29 cellular contexts compared by ENCODE assay signal in the genomic region with DNA sequence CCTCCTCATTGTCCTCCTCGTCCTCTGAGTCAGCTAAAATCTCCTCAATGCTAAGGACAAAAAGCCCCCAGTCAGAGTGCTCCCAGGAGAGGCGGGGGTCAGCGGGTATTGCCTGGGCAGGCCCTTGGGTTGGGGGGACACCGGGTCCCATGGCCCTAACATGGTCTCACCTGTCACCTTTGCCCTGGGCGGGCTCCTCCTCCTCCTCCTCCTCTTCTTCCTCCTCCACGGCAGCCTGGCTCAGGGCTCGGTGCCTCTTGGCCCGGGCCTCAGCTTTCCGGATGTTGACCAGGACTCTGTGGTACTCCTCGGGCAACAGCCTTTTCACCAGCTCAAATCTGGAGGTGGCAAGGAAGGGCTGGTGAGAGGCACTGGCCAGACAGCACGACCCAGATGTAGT. TPM values are rescaled to one million over a fixed set of nuclear protein-coding genes. Genes with fewer than 3 reads are reported as not detected.
DNase-seq lines count a peak whose midpoint lies in the region; ATAC-seq and TF ChIP-seq lines count a peak whose summit lies in the region.
"Had no signal": no experiment of that assay in that cellular context is flagged by ENCODE, and none has a peak within 500 bp of the region (broad histone marks: within the 10 kb centered on the region; RNA-seq: fewer than 3 reads in every experiment).

No MANE protein-coding gene starts in this region.

- ATAC-seq in T-helper 17 cell (no peak), right lobe of liver (no peak)
- ATAC-seq in activated T-cell treated with anti-CD3 and anti-CD28 coated beads, Interleukin-2, amount 50 U/mL, for 4 hours: no peak
- no peak for ATAC-seq in activated CD8-positive, alpha-beta T cell treated with anti-CD3 and anti-CD28 coated beads, Interleukin-2, amount 10 ng/mL, durations not matched to agents 7 days and 5 days

- peaks cover 54 to 100% (median 98%) of the 10 kb centered on the region in 10 experiments for H3K4me1 ChIP-seq in BLaER1 treated with 17β-estradiol and CSF1 and Interleukin-3, amounts not matched to agents 10 nM and 100 nM
- H3K4me1 ChIP-seq in right lobe of liver: peaks cover 0 to 3% (median 0%) of the 10 kb centered on the region in 4 donors
- peaks cover 3 to 75% (median 24%) of the 10 kb centered on the region in 6 donors for H3K4me1 ChIP-seq in spleen
- H3K4me1 ChIP-seq: suprapubic skin, vagina had no signal

- H3K4me3 Mint-ChIP-seq in T-helper 17 cell: peak overlapping the region; percentile 36
- no peak overlapping the region for H3K4me3 Mint-ChIP-seq in activated T-cell treated with anti-CD3 and anti-CD28 coated beads, Interleukin-2, amount 50 U/mL, for 4 hours
- H3K4me3 Mint-ChIP-seq in activated CD8-positive, alpha-beta T cell treated with anti-CD3 and anti-CD28 coated beads, Interleukin-2, amount 10 ng/mL, durations not matched to agents 7 days and 5 days: no peak overlapping the region
- H3K4me3 Mint-ChIP-seq: activated CD4-positive, alpha-beta memory T cell treated with anti-CD3 and anti-CD28 coated beads, Interleukin-2, amount 10 ng/mL, durations not matched to agents 7 days and 5 days; naive thymus-derived CD4-positive, alpha-beta T cell had no signal

- peak overlapping the region; percentile 82 for H3K27ac Mint-ChIP-seq in T-helper 17 cell
- no peak overlapping the region for H3K27ac Mint-ChIP-seq in activated CD8-positive, alpha-beta T cell treated with anti-CD3 and anti-CD28 coated beads, Interleukin-2, amount 10 ng/mL, durations not matched to agents 7 days and 5 days
- H3K27ac Mint-ChIP-seq: activated CD4-positive, alpha-beta memory T cell treated with anti-CD3 and anti-CD28 coated beads, Interleukin-2, amount 10 ng/mL, durations not matched to agents 7 days and 5 days had no signal

- peak overlapping the region; percentile 66 to 92 (median 84) for H3K4me2 ChIP-seq in BLaER1 treated with 17β-estradiol and CSF1 and Interleukin-3, amounts not matched to agents 10 nM and 100 nM
- H3K4me2 ChIP-seq: KMS-11, PC-9 had no signal

- CTCF ChIA-PET in activated CD8-positive, alpha-beta T cell treated with anti-CD3 and anti-CD28 coated beads, Interleukin-2, amount 10 ng/mL, durations not matched to agents 7 days and 5 days (lab: Charles Lee): interaction anchor here (1.2 kb wide), 1 partner anchor 88 kb away, joined by 3 read pairs; no protein-coding TSS in a partner anchor

- no peak for TF ChIP-seq POLR2A in right lobe of liver (IDR thresholded peaks at IDR 0.05)
- TF ChIP-seq POLR2A in spleen (IDR thresholded peaks at IDR 0.05): no peak

- peak overlapping the region; percentile 96 to 100 (median 99) for H3K27ac ChIP-seq in BLaER1 treated with 17β-estradiol and CSF1 and Interleukin-3, amounts not matched to agents 10 nM and 100 nM
- H3K27ac ChIP-seq in right lobe of liver (peak overlapping the region in 2 of 3 donors; percentile 57 to 63), spleen (peak overlapping the region; percentile 57 to 97 (median 94))
- H3K27ac ChIP-seq: C4-2B, KMS-11, PC-9, suprapubic skin, vagina had no signal

- no peaks in the 10 kb centered on the region for H4K20me1 ChIP-seq in BLaER1 treated with 17β-estradiol and CSF1 and Interleukin-3, amounts not matched to agents 10 nM and 100 nM

- no peaks in the 10 kb centered on the region for H3K27me3 Mint-ChIP-seq in T-helper 17 cell
- no peaks in the 10 kb centered on the region for H3K27me3 Mint-ChIP-seq in activated T-cell treated with anti-CD3 and anti-CD28 coated beads, Interleukin-2, amount 50 U/mL, for 4 hours (ENCODE audit: low read depth)
- no peaks in the 10 kb centered on the region for H3K27me3 Mint-ChIP-seq in activated CD8-positive, alpha-beta T cell treated with anti-CD3 and anti-CD28 coated beads, Interleukin-2, amount 10 ng/mL, durations not matched to agents 7 days and 5 days (ENCODE audit: low read depth)
- H3K27me3 Mint-ChIP-seq: activated CD4-positive, alpha-beta memory T cell treated with anti-CD3 and anti-CD28 coated beads, Interleukin-2, amount 10 ng/mL, durations not matched to agents 7 days and 5 days; naive thymus-derived CD4-positive, alpha-beta T cell had no signal

- H3K9me3 ChIP-seq in BLaER1 treated with 17β-estradiol and CSF1 and Interleukin-3, amounts not matched to agents 10 nM and 100 nM (replicated peaks in 1 of 11): peaks cover 0 to 6% (median 0%) of the 10 kb centered on the region in 11 experiments; a peak in 1 of 22 replicates
- H3K9me3 ChIP-seq in T-helper 17 cell (ENCODE audit: control insufficient read depth, low read length, poor library complexity, severe bottlenecking) (no peaks in the 10 kb centered on the region), right lobe of liver (no peaks in the 10 kb centered on the region), spleen (no peaks in the 10 kb centered on the region)
- H3K9me3 ChIP-seq: suprapubic skin, vagina had no signal

- H3K27me3 ChIP-seq in BLaER1 treated with 17β-estradiol and CSF1 and Interleukin-3, amounts not matched to agents 10 nM and 100 nM: no peaks in the 10 kb centered on the region
- H3K27me3 ChIP-seq in right lobe of liver (no peaks in the 10 kb centered on the region), spleen (replicated peaks in 1 of 7) (no peaks in the 10 kb centered on the region)
- H3K27me3 ChIP-seq: dorsolateral prefrontal cortex, suprapubic skin, vagina had no signal

- TF ChIP-seq CTCF in right lobe of liver (IDR thresholded peaks at IDR 0.05) (no peak), spleen (IDR thresholded peaks at IDR 0.05 in 8 of 11, conservative IDR thresholded peaks at IDR 0.05 in 3 of 11) (no peak)

- H3K4me1 Mint-ChIP-seq in T-helper 17 cell: peaks cover 7% of the 10 kb centered on the region
- no peaks in the 10 kb centered on the region for H3K4me1 Mint-ChIP-seq in activated T-cell treated with anti-CD3 and anti-CD28 coated beads, Interleukin-2, amount 50 U/mL, for 4 hours (ENCODE audit: low read depth)
- no peaks in the 10 kb centered on the region for H3K4me1 Mint-ChIP-seq in activated CD8-positive, alpha-beta T cell treated with anti-CD3 and anti-CD28 coated beads, Interleukin-2, amount 10 ng/mL, durations not matched to agents 7 days and 5 days (ENCODE audit: low read depth)
- H3K4me1 Mint-ChIP-seq: activated CD4-positive, alpha-beta memory T cell treated with anti-CD3 and anti-CD28 coated beads, Interleukin-2, amount 10 ng/mL, durations not matched to agents 7 days and 5 days had no signal

- intact Hi-C loops in right lobe of liver (cut with DNase I) (no loop called here), spleen (cut with DNase I; ENCODE audit: low total_unique reads) (no loop called here)

- peak overlapping the region in 4 of 10 experiments; percentile 1 to 15 (median 6); a peak in 6 of 20 replicates for H3K4me3 ChIP-seq in BLaER1 treated with 17β-estradiol and CSF1 and Interleukin-3, amounts not matched to agents 10 nM and 100 nM
- no peak overlapping the region for H3K4me3 ChIP-seq in right lobe of liver
- H3K4me3 ChIP-seq in spleen: peak overlapping the region in 1 of 8 donors; percentile 54
- H3K4me3 ChIP-seq: dorsolateral prefrontal cortex, PC-9, suprapubic skin, vagina had no signal

- H3K36me3 ChIP-seq in BLaER1 treated with 17β-estradiol and CSF1 and Interleukin-3, amounts not matched to agents 10 nM and 100 nM: peaks cover 49 to 96% (median 93%) of the 10 kb centered on the region in 11 experiments
- peaks cover 0 to 10% (median 0%) of the 10 kb centered on the region in 4 donors for H3K36me3 ChIP-seq in right lobe of liver
- peaks cover 0 to 100% (median 53%) of the 10 kb centered on the region in 6 donors for H3K36me3 ChIP-seq in spleen

- peaks cover 21% of the 10 kb centered on the region for H3K36me3 Mint-ChIP-seq in T-helper 17 cell (ENCODE audit: low read depth)
- peaks cover 39% of the 10 kb centered on the region for H3K36me3 Mint-ChIP-seq in activated T-cell treated with anti-CD3 and anti-CD28 coated beads, Interleukin-2, amount 50 U/mL, for 4 hours (ENCODE audit: insufficient read depth)
- peaks cover 24% of the 10 kb centered on the region for H3K36me3 Mint-ChIP-seq in activated CD8-positive, alpha-beta T cell treated with anti-CD3 and anti-CD28 coated beads, Interleukin-2, amount 10 ng/mL, durations not matched to agents 7 days and 5 days (ENCODE audit: low read depth)

- H3K9me3 Mint-ChIP-seq in activated T-cell treated with anti-CD3 and anti-CD28 coated beads, Interleukin-2, amount 50 U/mL, for 4 hours: no peaks in the 10 kb centered on the region
- H3K9me3 Mint-ChIP-seq in activated CD8-positive, alpha-beta T cell treated with anti-CD3 and anti-CD28 coated beads, Interleukin-2, amount 10 ng/mL, durations not matched to agents 7 days and 5 days (ENCODE audit: insufficient read depth): no peaks in the 10 kb centered on the region
- H3K9me3 Mint-ChIP-seq: activated CD4-positive, alpha-beta memory T cell treated with anti-CD3 and anti-CD28 coated beads, Interleukin-2, amount 10 ng/mL, durations not matched to agents 7 days and 5 days had no signal

- H3K9ac ChIP-seq in BLaER1 treated with 17β-estradiol and CSF1 and Interleukin-3, amounts not matched to agents 10 nM and 100 nM: peak overlapping the region; percentile 85 to 97 (median 92)
- H3K9ac ChIP-seq: KMS-11 had no signal

- WGBS in right lobe of liver (ENCODE audit: insufficient coverage, low coverage, low lambda C conversion rate, missing lambda C conversion rate): 76% methylated on average over 5 of the region's 11 CpGs
- 77 to 91% (median 84%) methylated on average over 11 of the region's 11 CpGs for WGBS in spleen, 5 donors

- no peak for DNase-seq in T-helper 17 cell
- no peak for DNase-seq in right lobe of liver
- DNase-seq in spleen: peak; percentile 80
- DNase-seq in activated T-cell treated with anti-CD3 and anti-CD28 coated beads, Interleukin-2, amount 50 U/mL, for 4 hours: no peak
- DNase-seq in germinal center (ENCODE audit: low spot score): no peak
- no peak for DNase-seq in activated CD8-positive, alpha-beta T cell treated with anti-CD3 and anti-CD28 coated beads, Interleukin-2, amount 10 ng/mL, durations not matched to agents 7 days and 5 days
- DNase-seq in NCI-H1048 (lab: John Stamatoyannopoulos, UW): no peak
- DNase-seq: activated CD4-positive, alpha-beta memory T cell treated with anti-CD3 and anti-CD28 coated beads, Interleukin-2, amount 10 ng/mL, durations not matched to agents 7 days and 5 days; activated CD4-positive, CD25-positive, alpha-beta regulatory T cell treated with anti-CD3 and anti-CD28 coated beads, Interleukin-2, amount 50 U/mL, for 72 hours; activated effector memory CD4-positive, alpha-beta T cell treated with anti-CD3 and anti-CD28 coated beads, Interleukin-2, amount 50 U/mL, for 16 hours; aorta; dorsolateral prefrontal cortex; EL; glutamatergic neuron; H7; kidney glomerular epithelial cell; naive thymus-derived CD4-positive, alpha-beta T cell; NCI-H146; NCI-H2171; NCI-H524; PC-9; right cardiac atrium; SHP77; stimulated activated CD4-positive, alpha-beta T cell treated with anti-CD3 and anti-CD28 coated beads, Interleukin-15, amount 100 ng/mL, for 24 hours had no signal

- POLR2A ChIA-PET in activated CD8-positive, alpha-beta T cell treated with anti-CD3 and anti-CD28 coated beads, Interleukin-2, amount 10 ng/mL, durations not matched to agents 7 days and 5 days (lab: Charles Lee): interaction anchor here (0.7 to 0.9 kb wide), 2 partner anchors 11 to 236 kb away, joined by 3 to 4 read pairs; no protein-coding TSS in a partner anchor

RNA-seq across cellular contexts. Expression of gene FRAT2, which starts 32.0 kb away (rescaled TPM):
- total RNA-seq in T-helper 17 cell (10 to 100 TPM; 16.8 to 21.7 TPM), right lobe of liver (10 to 100 TPM in 2 of 6 experiments, 1 to 10 TPM in 4; 8.3 to 11.4 (median 9.7) TPM), spleen (10 to 100 TPM; 28.3 to 75.6 (median 46.3) TPM)
- polyA plus RNA-seq in spleen: 10 to 100 TPM; 12.3 to 19.9 (median 14.3) TPM
- total RNA-seq in activated T-cell treated with anti-CD3 and anti-CD28 coated beads, Interleukin-2, amount 50 U/mL, for 4 hours: 10 to 100 TPM in 2 of 3 donors, 1 to 10 TPM in 1; 9.9 to 11.7 (median 11.4) TPM
- total RNA-seq in activated CD8-positive, alpha-beta T cell treated with anti-CD3 and anti-CD28 coated beads, Interleukin-2, amount 10 ng/mL, durations not matched to agents 7 days and 5 days: 10 to 100 TPM; 10.0 to 10.4 TPM

RNA-seq across cellular contexts. Expression of gene RRP12, which starts 34.6 kb away (rescaled TPM):
- total RNA-seq in T-helper 17 cell (100 to 1,000 TPM; 138 to 231 TPM), right lobe of liver (10 to 100 TPM in 3 of 6 experiments, 1 to 10 TPM in 3; 6.7 to 23.2 (median 10.2) TPM), spleen (10 to 100 TPM; 13.4 to 51.4 (median 24.6) TPM)
- polyA plus RNA-seq in spleen: 10 to 100 TPM; 12.3 to 30.3 (median 25.1) TPM
- total RNA-seq in activated T-cell treated with anti-CD3 and anti-CD28 coated beads, Interleukin-2, amount 50 U/mL, for 4 hours: 100 to 1,000 TPM; 218 to 222 (median 218) TPM
- 10 to 100 TPM; 30.9 to 35.6 TPM for total RNA-seq in activated CD8-positive, alpha-beta T cell treated with anti-CD3 and anti-CD28 coated beads, Interleukin-2, amount 10 ng/mL, durations not matched to agents 7 days and 5 days

RNA-seq across cellular contexts. Expression of gene FRAT1, which starts 47.5 kb away (rescaled TPM):
- 10 to 100 TPM; 24.4 to 26.5 TPM for total RNA-seq in T-helper 17 cell
- total RNA-seq in right lobe of liver: 1 to 10 TPM; 3.5 to 8.5 (median 7.4) TPM
- total RNA-seq in spleen: 10 to 100 TPM; 13.3 to 27.2 (median 21.5) TPM
- 1 to 10 TPM; 6.0 to 7.8 (median 7.7) TPM for polyA plus RNA-seq in spleen
- 1 to 10 TPM; 1.6 to 3.2 (median 2.4) TPM for total RNA-seq in activated T-cell treated with anti-CD3 and anti-CD28 coated beads, Interleukin-2, amount 50 U/mL, for 4 hours
- 1 to 10 TPM; 4.2 to 4.4 TPM for total RNA-seq in activated CD8-positive, alpha-beta T cell treated with anti-CD3 and anti-CD28 coated beads, Interleukin-2, amount 10 ng/mL, durations not matched to agents 7 days and 5 days

RNA-seq across cellular contexts. Expression of gene PGAM1, which starts 59.4 kb away (rescaled TPM):
- 100 to 1,000 TPM in 1 of 2 donors, 10 to 100 TPM in 1; 88.6 to 101 TPM for total RNA-seq in T-helper 17 cell
- total RNA-seq in right lobe of liver: 100 to 1,000 TPM; 100 to 228 (median 162) TPM
- total RNA-seq in spleen: 100 to 1,000 TPM; 144 to 235 (median 197) TPM
- polyA plus RNA-seq in spleen: 100 to 1,000 TPM in 1 of 3 donors, 10 to 100 TPM in 2; 51.4 to 146 (median 98.8) TPM
- total RNA-seq in activated T-cell treated with anti-CD3 and anti-CD28 coated beads, Interleukin-2, amount 50 U/mL, for 4 hours: 1,000 to 10,000 TPM; 1,128 to 1,173 (median 1,167) TPM
- 100 to 1,000 TPM; 517 to 529 TPM for total RNA-seq in activated CD8-positive, alpha-beta T cell treated with anti-CD3 and anti-CD28 coated beads, Interleukin-2, amount 10 ng/mL, durations not matched to agents 7 days and 5 days
